In the genomic region with DNA sequence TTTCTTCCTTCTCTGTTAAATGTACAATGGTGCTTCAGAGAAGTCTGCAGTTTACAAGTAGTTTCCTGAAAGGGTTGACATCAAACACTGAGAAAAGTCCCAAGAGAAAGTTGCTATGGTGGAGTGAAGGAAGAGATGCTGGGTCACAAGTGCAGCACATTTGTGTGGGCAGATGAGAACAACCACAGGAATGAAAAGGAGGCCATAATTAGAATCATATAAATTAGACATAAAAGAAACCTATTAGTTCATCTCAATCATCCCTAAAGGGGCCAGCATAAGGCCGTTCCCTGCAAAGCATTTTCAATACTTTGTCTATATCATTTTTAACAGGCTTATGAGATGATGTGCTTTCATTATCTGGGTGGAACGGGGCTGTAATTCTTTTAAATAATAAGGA, we compare ENCODE assay signal across 2 cellular contexts.
A peak's percentile ranks its signal among the peaks of the same experiment; 100 is the strongest.
TF ChIP-seq lines count a peak whose summit lies in the region.

No MANE protein-coding gene starts in this region.

TF ChIP-seq in IMR-90, 13 proteins besides CTCF, POLR2A, EP300 and RAD21:
- TF ChIP-seq RCOR1 (IDR thresholded peaks at IDR 0.05; ENCODE audit: insufficient replicate concordance, low read length), result no peak
- TF ChIP-seq NFE2L2 (IDR thresholded peaks at IDR 0.05; ENCODE audit: low read depth, low read length), result no peak
- TF ChIP-seq CHD1 (IDR thresholded peaks at IDR 0.05; ENCODE audit: low read depth, low read length), result no peak
- peak; percentile 13; the same call in 1 of the 2 replicates for TF ChIP-seq BHLHE40 (IDR thresholded peaks at IDR 0.05; ENCODE audit: low read depth, low read length)
- TF ChIP-seq MXI1 (IDR thresholded peaks at IDR 0.05; ENCODE audit: borderline replicate concordance, low read depth, low read length), result no peak
- no peak for TF ChIP-seq RFX5 (IDR thresholded peaks at IDR 0.05; ENCODE audit: low read depth, low read length)
- TF ChIP-seq, protein P1, sequence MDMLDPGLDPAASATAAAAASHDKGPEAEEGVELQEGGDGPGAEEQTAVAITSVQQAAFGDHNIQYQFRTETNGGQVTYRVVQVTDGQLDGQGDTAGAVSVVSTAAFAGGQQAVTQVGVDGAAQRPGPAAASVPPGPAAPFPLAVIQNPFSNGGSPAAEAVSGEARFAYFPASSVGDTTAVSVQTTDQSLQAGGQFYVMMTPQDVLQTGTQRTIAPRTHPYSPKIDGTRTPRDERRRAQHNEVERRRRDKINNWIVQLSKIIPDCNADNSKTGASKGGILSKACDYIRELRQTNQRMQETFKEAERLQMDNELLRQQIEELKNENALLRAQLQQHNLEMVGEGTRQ (IDR thresholded peaks at IDR 0.05; ENCODE audit: low read depth, low read length), result no peak
- no peak for TF ChIP-seq MAFK (IDR thresholded peaks at IDR 0.05; ENCODE audit: low read depth, low read length)

TF ChIP-seq in GM12878, 131 proteins besides CTCF, POLR2A, EP300 and RAD21 (continued from another document):
- TF ChIP-seq MEF2B (IDR thresholded peaks at IDR 0.05; ENCODE audit: partially characterized antibody, poor library complexity, severe bottlenecking) (peak; percentile 31), BHLHE40 (IDR thresholded peaks at IDR 0.05; ENCODE audit: borderline replicate concordance in 1 of 2, low read depth in 2 of 2, low read length in 1 of 2) (0 out of 4 replicates have a peak, but pooled peaks of 1 of the 2 experiments have one; percentile 28), MEF2A (IDR thresholded peaks at IDR 0.05; ENCODE audit: insufficient read depth, low read depth, low read length) (0 out of 2 replicates have a peak, but pooled peaks have one; percentile 8)
- TF ChIP-seq, protein P1 (IDR thresholded peaks at IDR 0.05; ENCODE audit: borderline replicate concordance, low read depth, low read length), result no peak
- TF ChIP-seq, protein P2, sequence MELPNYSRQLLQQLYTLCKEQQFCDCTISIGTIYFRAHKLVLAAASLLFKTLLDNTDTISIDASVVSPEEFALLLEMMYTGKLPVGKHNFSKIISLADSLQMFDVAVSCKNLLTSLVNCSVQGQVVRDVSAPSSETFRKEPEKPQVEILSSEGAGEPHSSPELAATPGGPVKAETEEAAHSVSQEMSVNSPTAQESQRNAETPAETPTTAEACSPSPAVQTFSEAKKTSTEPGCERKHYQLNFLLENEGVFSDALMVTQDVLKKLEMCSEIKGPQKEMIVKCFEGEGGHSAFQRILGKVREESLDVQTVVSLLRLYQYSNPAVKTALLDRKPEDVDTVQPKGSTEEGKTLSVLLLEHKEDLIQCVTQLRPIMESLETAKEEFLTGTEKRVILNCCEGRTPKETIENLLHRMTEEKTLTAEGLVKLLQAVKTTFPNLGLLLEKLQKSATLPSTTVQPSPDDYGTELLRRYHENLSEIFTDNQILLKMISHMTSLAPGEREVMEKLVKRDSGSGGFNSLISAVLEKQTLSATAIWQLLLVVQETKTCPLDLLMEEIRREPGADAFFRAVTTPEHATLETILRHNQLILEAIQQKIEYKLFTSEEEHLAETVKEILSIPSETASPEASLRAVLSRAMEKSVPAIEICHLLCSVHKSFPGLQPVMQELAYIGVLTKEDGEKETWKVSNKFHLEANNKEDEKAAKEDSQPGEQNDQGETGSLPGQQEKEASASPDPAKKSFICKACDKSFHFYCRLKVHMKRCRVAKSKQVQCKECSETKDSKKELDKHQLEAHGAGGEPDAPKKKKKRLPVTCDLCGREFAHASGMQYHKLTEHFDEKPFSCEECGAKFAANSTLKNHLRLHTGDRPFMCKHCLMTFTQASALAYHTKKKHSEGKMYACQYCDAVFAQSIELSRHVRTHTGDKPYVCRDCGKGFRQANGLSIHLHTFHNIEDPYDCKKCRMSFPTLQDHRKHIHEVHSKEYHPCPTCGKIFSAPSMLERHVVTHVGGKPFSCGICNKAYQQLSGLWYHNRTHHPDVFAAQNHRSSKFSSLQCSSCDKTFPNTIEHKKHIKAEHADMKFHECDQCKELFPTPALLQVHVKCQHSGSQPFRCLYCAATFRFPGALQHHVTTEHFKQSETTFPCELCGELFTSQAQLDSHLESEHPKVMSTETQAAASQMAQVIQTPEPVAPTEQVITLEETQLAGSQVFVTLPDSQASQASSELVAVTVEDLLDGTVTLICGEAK (IDR thresholded peaks at IDR 0.05; ENCODE audit: borderline replicate concordance), result no peak
